In genomic region chr19:38899447-38900219, GRCh38 we compare ENCODE assay signal across 8 cellular contexts. TPM values are rescaled to one million over a fixed set of nuclear protein-coding genes. Genes with fewer than 3 reads are reported as not detected.
DNase-seq lines count a peak whose midpoint lies in the region; ATAC-seq and TF ChIP-seq lines count a peak whose summit lies in the region.

A gene with protein sequence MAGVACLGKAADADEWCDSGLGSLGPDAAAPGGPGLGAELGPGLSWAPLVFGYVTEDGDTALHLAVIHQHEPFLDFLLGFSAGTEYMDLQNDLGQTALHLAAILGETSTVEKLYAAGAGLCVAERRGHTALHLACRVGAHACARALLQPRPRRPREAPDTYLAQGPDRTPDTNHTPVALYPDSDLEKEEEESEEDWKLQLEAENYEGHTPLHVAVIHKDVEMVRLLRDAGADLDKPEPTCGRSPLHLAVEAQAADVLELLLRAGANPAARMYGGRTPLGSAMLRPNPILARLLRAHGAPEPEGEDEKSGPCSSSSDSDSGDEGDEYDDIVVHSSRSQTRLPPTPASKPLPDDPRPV (plus strand): TSS chr19:38899969. CDS start chr19:38900033, 64 bp downstream.
TSS of gene SIRT2 (minus strand) at chr19:38899618. CDS start at chr19:38899521, 97 bp downstream.

- H2AFZ ChIP-seq in Karpas-422 (ENCODE audit: low read length) = peak within 1 kb of the TSS; percentile 97

- H3K27ac ChIP-seq in Karpas-422 (ENCODE audit: low read length) = 0 out of 2 replicates have a peak within 1 kb of the TSS, but pooled peaks have one; percentile 1
- peak within 1 kb of the TSS; percentile 94 to 99 (median 96) for H3K27ac ChIP-seq in esophagus squamous epithelium

- peaks cover 23% of the 10 kb centered on the region for H3K79me2 ChIP-seq in Karpas-422 (ENCODE audit: low read length)

- H3K9me3 ChIP-seq in Karpas-422 (ENCODE audit: low read length) = no peaks in the 10 kb centered on the region
- no peaks in the 10 kb centered on the region for H3K9me3 ChIP-seq in esophagus squamous epithelium

- TF ChIP-seq CTCF in esophagus squamous epithelium (IDR thresholded peaks at IDR 0.05) = peak in 1 of 6 experiments; percentile 37

- TF ChIP-seq POLR2A in esophagus squamous epithelium (IDR thresholded peaks at IDR 0.05) = peak in 3 of 4 donors; percentile 68 to 87 (median 81)

- H3K4me1 ChIP-seq in Karpas-422 (ENCODE audit: low read length) (peaks cover 18% of the 10 kb centered on the region), esophagus squamous epithelium (peaks cover 20 to 53% (median 20%) of the 10 kb centered on the region in 3 donors)

- WGBS in esophagus squamous epithelium, 2 donors = 0% methylated on average over 18 to 32 of the region's 65 CpGs

- peak; percentile 99 for DNase-seq in DMS79 treated with DMSO at 0.1 percent for 48 hours (lab: John Stamatoyannopoulos, UW)
- peak; percentile 100 for DNase-seq in Karpas-422
- peak; percentile 100 for DNase-seq in RKO (ENCODE audit: low spot score)
- DNase-seq in activated T-helper 1 cell treated with Interleukin-2 at 50 U/mL for 16 hours (ENCODE audit: low read depth) = peak; percentile 98
- peak; percentile 100 for DNase-seq in esophagus squamous epithelium (lab: John Stamatoyannopoulos, UW)
- peak; percentile 100 for DNase-seq in myocyte (ENCODE audit: low read depth)
- peak; percentile 98 to 100 for DNase-seq in stimulated activated CD8-positive, alpha-beta memory T cell treated with anti-CD3 and anti-CD28 coated beads, Interleukin-7, amount 100 ng/mL, for 48 hours (ENCODE audit: extremely low read depth in 1 of 2, low read depth in 1 of 2)

- intact Hi-C loops in esophagus squamous epithelium (cut with DNase I) = no loop called here

- no peaks in the 10 kb centered on the region for H4K20me1 ChIP-seq in Karpas-422 (ENCODE audit: insufficient read depth, low read depth, low read length)

- no peaks in the 10 kb centered on the region for H3K36me3 ChIP-seq in Karpas-422 (ENCODE audit: insufficient read depth, low read length)
- H3K36me3 ChIP-seq in esophagus squamous epithelium = peaks cover 0 to 16% (median 0%) of the 10 kb centered on the region in 3 donors

- peak within 1 kb of the TSS; percentile 83 for H3K4me3 ChIP-seq in Karpas-422 (ENCODE audit: low read length)
- peak within 1 kb of the TSS; percentile 72 to 99 (median 84) for H3K4me3 ChIP-seq in esophagus squamous epithelium

- H3K4me2 ChIP-seq in Karpas-422 (ENCODE audit: low read depth, low read length, poor library complexity, severe bottlenecking) = peak within 1 kb of the TSS; percentile 97

- ATAC-seq in GM21825 (IDR thresholded peaks at IDR 0.05; ENCODE audit: unreplicated experiment) = peak; percentile 90

- no peaks in the 10 kb centered on the region for H3K27me3 ChIP-seq in Karpas-422 (ENCODE audit: low read length)
- H3K27me3 ChIP-seq in esophagus squamous epithelium = no peaks in the 10 kb centered on the region

- peak within 1 kb of the TSS; percentile 84 for H3K9ac ChIP-seq in Karpas-422 (ENCODE audit: low read length)

- no peaks in the 10 kb centered on the region for H3K9me2 ChIP-seq in Karpas-422 (replicated peaks; ENCODE audit: insufficient read depth, low read length)

RNA-seq across cellular contexts. Expression of the first gene that starts in this region (rescaled TPM):
- total RNA-seq in Karpas-422 (2014; rRNA removed; shearing (Covaris generic); ENCODE audit: low replicate concordance) = 13.5 and 18.7 TPM in 2 replicates
- total RNA-seq in esophagus squamous epithelium (10 to 100 TPM; 22.0 to 34.0 (median 26.7) TPM), myocyte (26.1 and 38.5 TPM in 2 replicates)
- polyA plus RNA-seq in myocyte (2012) = 26.7 TPM

RNA-seq across cellular contexts. Expression of gene SIRT2, which starts in this region (rescaled TPM):
- total RNA-seq in Karpas-422 (2014; rRNA removed; shearing (Covaris generic); ENCODE audit: low replicate concordance) = 19.5 and 24.7 TPM in 2 replicates
- total RNA-seq in esophagus squamous epithelium (10 to 100 TPM; 39.8 to 71.5 (median 52.7) TPM), myocyte (1,616 and 2,451 TPM in 2 replicates)
- polyA plus RNA-seq in myocyte (2012) = 347 TPM

Comparison
In these comparisons a context has a peak if more than half of its experiments do, and no peak if none do; other contexts are left out.
1. Peak in every context shown above with its lines: DNase-seq, ATAC-seq, H3K4me3 ChIP-seq and H3K27ac ChIP-seq.
2. RNA of gene SIRT2 (total RNA-seq): 1,616 to 2,451 TPM in myocyte; 39.8 to 71.5 TPM in esophagus squamous epithelium and 19.5 to 24.7 TPM in Karpas-422; every median in the first group is over 10 times any median in the second.